1 cellular context compared by ENCODE assay signal in genomic region chr11:65379698-65380459, GRCh38.
TF ChIP-seq lines count a peak whose summit lies in the region.

No MANE protein-coding gene starts in this region.

TF ChIP-seq in WTC11, 78 proteins besides CTCF, POLR2A, EP300 and RAD21 (continued from another document):
- TF ChIP-seq SOX15 (CRISPR knock-in tag; IDR thresholded peaks at IDR 0.05): no peak
- no peak for TF ChIP-seq HMGA2 (CRISPR knock-in tag; IDR thresholded peaks at IDR 0.05)
